In genomic region chr7:132135986-132136385, GRCh38 we compare ENCODE assay signal across 24 cellular contexts.
"Had no signal": no experiment of that assay in that cellular context is flagged by ENCODE, and none has a peak within 500 bp of the region (broad histone marks: within the 10 kb centered on the region; RNA-seq: fewer than 3 reads in every experiment).

No MANE protein-coding gene starts in this region.

- ATAC-seq: activated CD8-positive, alpha-beta memory T cell treated with anti-CD3 and anti-CD28 coated beads, Interleukin-2, amount 10 ng/mL, durations not matched to agents 7 days and 5 days; activated T-cell treated with anti-CD3 and anti-CD28 coated beads, Interleukin-2, amount 50 U/mL, for 4 hours had no signal

- DNase-seq: activated B cell treated with CpG ODN at 0.5 μM for 24 hours; activated CD4-positive, alpha-beta T cell treated with anti-CD3 and anti-CD28 coated beads for 1 hour; activated CD4-positive, alpha-beta T cell treated with anti-CD3 and anti-CD28 coated beads, Interleukin-2, amount 10 ng/mL, durations not matched to agents 24 days and 14 days; activated CD4-positive, alpha-beta T cell treated with anti-CD3 and anti-CD28 coated beads, Interleukin-2, amount 50 U/mL, for 48 hours; activated CD8-positive, alpha-beta memory T cell treated with anti-CD3 and anti-CD28 coated beads, Interleukin-2, amount 10 ng/mL, durations not matched to agents 7 days and 5 days; activated effector memory CD4-positive, alpha-beta T cell treated with anti-CD3 and anti-CD28 coated beads, Interleukin-2, amount 50 U/mL, for 16 hours; activated naive CD4-positive, alpha-beta T cell treated with Interleukin-2 at 50 U/mL for 16 hours; activated T-cell treated with anti-CD3 and anti-CD28 coated beads, Interleukin-2, amount 50 U/mL, for 4 hours; brain microvascular endothelial cell; caudate nucleus; MM.1S; NCI-H1105; NCI-H1436; NCI-H1694 treated with DMSO at 0.1 percent for 48 hours; NCI-H2029 treated with DMSO at 0.1 percent for 48 hours; NCI-H345; NCI-H510A; NCI-H526 treated with DMSO at 0.1 percent for 48 hours; Peyer's patch; Right ventricle myocardium superior; SK-N-SH had no signal

- H3K4me1 ChIP-seq: Peyer's patch, SJCRH30 had no signal

- H3K27ac ChIP-seq: brain microvascular endothelial cell, KMS-11, Peyer's patch, RWPE1, SJCRH30 had no signal

- H3K36me3 ChIP-seq: brain microvascular endothelial cell, Peyer's patch, SJCRH30 had no signal

- H3K27me3 ChIP-seq: brain microvascular endothelial cell, Peyer's patch, SJCRH30 had no signal

- H3K9me3 ChIP-seq: Peyer's patch, SJCRH30, SK-N-SH had no signal

- H3K4me3 ChIP-seq: Peyer's patch, SJCRH30 had no signal
